Comparison of ENCODE assay signal across 1 cellular context in the genomic region with DNA sequence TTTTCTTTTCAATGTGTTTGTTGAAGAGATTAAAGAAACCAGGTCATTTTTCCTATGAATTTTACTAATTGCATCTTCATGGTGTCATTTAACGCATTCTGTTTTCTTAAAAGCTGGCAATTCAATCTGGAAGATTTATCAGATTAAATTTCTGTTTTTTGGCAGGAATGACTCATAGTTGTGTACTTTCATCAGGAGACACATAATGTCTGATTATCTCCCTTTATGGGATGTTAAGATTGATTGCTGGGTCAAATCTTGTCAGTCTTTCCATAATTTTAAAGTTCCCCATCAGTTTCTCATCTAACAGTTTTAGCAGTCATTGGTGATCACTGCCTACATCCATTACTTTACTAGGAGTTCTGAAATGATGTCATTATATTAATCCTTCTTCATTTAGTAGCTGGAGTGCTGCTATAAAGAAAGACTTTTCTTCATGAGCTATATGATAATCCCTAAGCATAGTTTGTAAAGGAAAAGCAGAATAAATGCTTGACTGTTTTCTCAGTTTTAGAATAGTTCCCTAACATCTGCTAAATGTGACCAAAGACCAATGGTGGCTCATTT.
TF ChIP-seq lines count a peak whose summit lies in the region.

No MANE protein-coding gene starts in this region.

TF ChIP-seq in HEK293, 187 proteins besides CTCF, POLR2A, EP300 and RAD21 (continued from another document and continues in another):
- TF ChIP-seq ZNF184 (tag by site-specific recombination; IDR thresholded peaks at IDR 0.05) (no peak), ZNF274 (IDR thresholded peaks at IDR 0.05; ENCODE audit: low read length) (no peak), ZNF274 (tag by site-specific recombination; IDR thresholded peaks at IDR 0.05; ENCODE audit: borderline replicate concordance) (no peak), ZNF292 (tag by site-specific recombination; IDR thresholded peaks at IDR 0.05; ENCODE audit: borderline replicate concordance, low read depth) (no peak), ZNF426 (tag by site-specific recombination; IDR thresholded peaks at IDR 0.05) (no peak), ZNF596 (tag by site-specific recombination; IDR thresholded peaks at IDR 0.05) (no peak), ZSCAN18 (tag by site-specific recombination; IDR thresholded peaks at IDR 0.05) (no peak), WT1 (tag by site-specific recombination; IDR thresholded peaks at IDR 0.05) (0 out of 2 replicates have a peak, but pooled peaks have one; percentile 39), ZNF600 (tag by site-specific recombination; IDR thresholded peaks at IDR 0.05) (no peak), SP7 (tag by site-specific recombination; IDR thresholded peaks at IDR 0.05) (peak; percentile 62), ZNF560 (tag by site-specific recombination; IDR thresholded peaks at IDR 0.05; ENCODE audit: borderline replicate concordance) (no peak), ZNF830 (tag by site-specific recombination; IDR thresholded peaks at IDR 0.05; ENCODE audit: low read depth) (no peak), ZFP3 (tag by site-specific recombination; IDR thresholded peaks at IDR 0.05; ENCODE audit: low read depth) (no peak), PATZ1 (tag by site-specific recombination; IDR thresholded peaks at IDR 0.05) (0 out of 2 replicates have a peak, but pooled peaks have one; percentile 26), ZNF416 (tag by site-specific recombination; IDR thresholded peaks at IDR 0.05) (no peak), ZNF707 (tag by site-specific recombination; IDR thresholded peaks at IDR 0.05) (no peak), ZNF530 (tag by site-specific recombination; IDR thresholded peaks at IDR 0.05; ENCODE audit: low read depth) (no peak), ZNF16 (tag by site-specific recombination; IDR thresholded peaks at IDR 0.05; ENCODE audit: low read depth) (no peak), ZNF473 (tag by site-specific recombination; IDR thresholded peaks at IDR 0.05) (no peak), ZNF423 (tag by site-specific recombination; IDR thresholded peaks at IDR 0.05) (no peak), OSR2 (tag by site-specific recombination; IDR thresholded peaks at IDR 0.05) (peak; percentile 78), MYNN (tag by site-specific recombination; IDR thresholded peaks at IDR 0.05; ENCODE audit: borderline replicate concordance) (no peak), ZNF791 (tag by site-specific recombination; IDR thresholded peaks at IDR 0.05) (no peak), ZNF311 (tag by site-specific recombination; IDR thresholded peaks at IDR 0.05; ENCODE audit: borderline replicate concordance) (no peak), ZSCAN16 (tag by site-specific recombination; IDR thresholded peaks at IDR 0.05) (no peak), KLF9 (tag by site-specific recombination; IDR thresholded peaks at IDR 0.05; ENCODE audit: low read depth) (no peak), ZNF2 (tag by site-specific recombination; IDR thresholded peaks at IDR 0.05) (no peak), ZNF19 (tag by site-specific recombination; IDR thresholded peaks at IDR 0.05; ENCODE audit: low read depth) (no peak), GLIS2 (tag by site-specific recombination; IDR thresholded peaks at IDR 0.05) (no peak), ZBTB21 (tag by site-specific recombination; IDR thresholded peaks at IDR 0.05) (0 out of 2 replicates have a peak, but pooled peaks have one; percentile 31), GLI2 (tag by site-specific recombination; IDR thresholded peaks at IDR 0.05; ENCODE audit: borderline replicate concordance, low read depth) (0 out of 2 replicates have a peak, but pooled peaks have one; percentile 54), ZBTB48 (tag by site-specific recombination; IDR thresholded peaks at IDR 0.05) (0 out of 2 replicates have a peak, but pooled peaks have one; percentile 41), EGR2 (tag by site-specific recombination; IDR thresholded peaks at IDR 0.05; ENCODE audit: low read depth) (no peak), ZSCAN23 (tag by site-specific recombination; IDR thresholded peaks at IDR 0.05) (no peak), ZNF549 (tag by site-specific recombination; IDR thresholded peaks at IDR 0.05) (no peak), SCRT2 (tag by site-specific recombination; IDR thresholded peaks at IDR 0.05) (no peak), ZNF837 (tag by site-specific recombination; IDR thresholded peaks at IDR 0.05) (no peak), ZNF777 (tag by site-specific recombination; IDR thresholded peaks at IDR 0.05; ENCODE audit: borderline replicate concordance) (no peak), ZNF23 (tag by site-specific recombination; IDR thresholded peaks at IDR 0.05; ENCODE audit: borderline replicate concordance) (no peak), ZNF174 (tag by site-specific recombination; IDR thresholded peaks at IDR 0.05) (no peak), ZBTB1 (tag by site-specific recombination; IDR thresholded peaks at IDR 0.05) (no peak), ZNF660 (tag by site-specific recombination; IDR thresholded peaks at IDR 0.05) (no peak), IKZF3 (tag by site-specific recombination; IDR thresholded peaks at IDR 0.05) (no peak), TRIM28 (IDR thresholded peaks at IDR 0.05; ENCODE audit: borderline replicate concordance, low read length) (no peak), ZNF148 (tag by site-specific recombination; IDR thresholded peaks at IDR 0.05; ENCODE audit: borderline replicate concordance) (no peak; the same call in 1 of the 2 replicates), ZNF514 (tag by site-specific recombination; IDR thresholded peaks at IDR 0.05) (no peak), ZNF324 (tag by site-specific recombination; IDR thresholded peaks at IDR 0.05) (no peak), KLF7 (tag by site-specific recombination; IDR thresholded peaks at IDR 0.05; ENCODE audit: borderline replicate concordance) (no peak), HOXA7 (CRISPR knock-in tag; IDR thresholded peaks at IDR 0.05; ENCODE audit: borderline replicate concordance) (no peak), KLF8 (tag by site-specific recombination; IDR thresholded peaks at IDR 0.05) (peak; percentile 86), ZXDB (tag by site-specific recombination; IDR thresholded peaks at IDR 0.05) (peak; percentile 71; the same call in 1 of the 2 replicates), ZBTB8A (tag by site-specific recombination; IDR thresholded peaks at IDR 0.05) (no peak), ZNF155 (tag by site-specific recombination; IDR thresholded peaks at IDR 0.05) (no peak)
- TF ChIP-seq, protein P1, sequence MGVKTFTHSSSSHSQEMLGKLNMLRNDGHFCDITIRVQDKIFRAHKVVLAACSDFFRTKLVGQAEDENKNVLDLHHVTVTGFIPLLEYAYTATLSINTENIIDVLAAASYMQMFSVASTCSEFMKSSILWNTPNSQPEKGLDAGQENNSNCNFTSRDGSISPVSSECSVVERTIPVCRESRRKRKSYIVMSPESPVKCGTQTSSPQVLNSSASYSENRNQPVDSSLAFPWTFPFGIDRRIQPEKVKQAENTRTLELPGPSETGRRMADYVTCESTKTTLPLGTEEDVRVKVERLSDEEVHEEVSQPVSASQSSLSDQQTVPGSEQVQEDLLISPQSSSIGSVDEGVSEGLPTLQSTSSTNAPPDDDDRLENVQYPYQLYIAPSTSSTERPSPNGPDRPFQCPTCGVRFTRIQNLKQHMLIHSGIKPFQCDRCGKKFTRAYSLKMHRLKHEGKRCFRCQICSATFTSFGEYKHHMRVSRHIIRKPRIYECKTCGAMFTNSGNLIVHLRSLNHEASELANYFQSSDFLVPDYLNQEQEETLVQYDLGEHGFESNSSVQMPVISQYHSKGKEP (tag by site-specific recombination; IDR thresholded peaks at IDR 0.05): 0 out of 2 replicates have a peak, but pooled peaks have one; percentile 33
- TF ChIP-seq, protein P2, sequence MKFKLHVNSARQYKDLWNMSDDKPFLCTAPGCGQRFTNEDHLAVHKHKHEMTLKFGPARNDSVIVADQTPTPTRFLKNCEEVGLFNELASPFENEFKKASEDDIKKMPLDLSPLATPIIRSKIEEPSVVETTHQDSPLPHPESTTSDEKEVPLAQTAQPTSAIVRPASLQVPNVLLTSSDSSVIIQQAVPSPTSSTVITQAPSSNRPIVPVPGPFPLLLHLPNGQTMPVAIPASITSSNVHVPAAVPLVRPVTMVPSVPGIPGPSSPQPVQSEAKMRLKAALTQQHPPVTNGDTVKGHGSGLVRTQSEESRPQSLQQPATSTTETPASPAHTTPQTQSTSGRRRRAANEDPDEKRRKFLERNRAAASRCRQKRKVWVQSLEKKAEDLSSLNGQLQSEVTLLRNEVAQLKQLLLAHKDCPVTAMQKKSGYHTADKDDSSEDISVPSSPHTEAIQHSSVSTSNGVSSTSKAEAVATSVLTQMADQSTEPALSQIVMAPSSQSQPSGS (tag by site-specific recombination; IDR thresholded peaks at IDR 0.05; ENCODE audit: low read depth): peak; percentile 93
- TF ChIP-seq, protein P3, sequence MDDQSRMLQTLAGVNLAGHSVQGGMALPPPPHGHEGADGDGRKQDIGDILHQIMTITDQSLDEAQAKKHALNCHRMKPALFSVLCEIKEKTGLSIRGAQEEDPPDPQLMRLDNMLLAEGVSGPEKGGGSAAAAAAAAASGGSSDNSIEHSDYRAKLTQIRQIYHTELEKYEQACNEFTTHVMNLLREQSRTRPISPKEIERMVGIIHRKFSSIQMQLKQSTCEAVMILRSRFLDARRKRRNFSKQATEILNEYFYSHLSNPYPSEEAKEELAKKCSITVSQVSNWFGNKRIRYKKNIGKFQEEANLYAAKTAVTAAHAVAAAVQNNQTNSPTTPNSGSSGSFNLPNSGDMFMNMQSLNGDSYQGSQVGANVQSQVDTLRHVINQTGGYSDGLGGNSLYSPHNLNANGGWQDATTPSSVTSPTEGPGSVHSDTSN (CRISPR knock-in tag; IDR thresholded peaks at IDR 0.05): no peak
- TF ChIP-seq, protein P4, sequence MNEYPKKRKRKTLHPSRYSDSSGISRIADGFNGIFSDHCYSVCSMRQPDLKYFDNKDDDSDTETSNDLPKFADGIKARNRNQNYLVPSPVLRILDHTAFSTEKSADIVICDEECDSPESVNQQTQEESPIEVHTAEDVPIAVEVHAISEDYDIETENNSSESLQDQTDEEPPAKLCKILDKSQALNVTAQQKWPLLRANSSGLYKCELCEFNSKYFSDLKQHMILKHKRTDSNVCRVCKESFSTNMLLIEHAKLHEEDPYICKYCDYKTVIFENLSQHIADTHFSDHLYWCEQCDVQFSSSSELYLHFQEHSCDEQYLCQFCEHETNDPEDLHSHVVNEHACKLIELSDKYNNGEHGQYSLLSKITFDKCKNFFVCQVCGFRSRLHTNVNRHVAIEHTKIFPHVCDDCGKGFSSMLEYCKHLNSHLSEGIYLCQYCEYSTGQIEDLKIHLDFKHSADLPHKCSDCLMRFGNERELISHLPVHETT (tag by site-specific recombination; IDR thresholded peaks at IDR 0.05): no peak
- TF ChIP-seq, protein P5, sequence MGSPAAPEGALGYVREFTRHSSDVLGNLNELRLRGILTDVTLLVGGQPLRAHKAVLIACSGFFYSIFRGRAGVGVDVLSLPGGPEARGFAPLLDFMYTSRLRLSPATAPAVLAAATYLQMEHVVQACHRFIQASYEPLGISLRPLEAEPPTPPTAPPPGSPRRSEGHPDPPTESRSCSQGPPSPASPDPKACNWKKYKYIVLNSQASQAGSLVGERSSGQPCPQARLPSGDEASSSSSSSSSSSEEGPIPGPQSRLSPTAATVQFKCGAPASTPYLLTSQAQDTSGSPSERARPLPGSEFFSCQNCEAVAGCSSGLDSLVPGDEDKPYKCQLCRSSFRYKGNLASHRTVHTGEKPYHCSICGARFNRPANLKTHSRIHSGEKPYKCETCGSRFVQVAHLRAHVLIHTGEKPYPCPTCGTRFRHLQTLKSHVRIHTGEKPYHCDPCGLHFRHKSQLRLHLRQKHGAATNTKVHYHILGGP (tag by site-specific recombination; IDR thresholded peaks at IDR 0.05): peak; percentile 55
